In genomic region chr10:28242560-28243204, GRCh38 we compare ENCODE assay signal across 14 cellular contexts.
"Had no signal": no experiment of that assay in that cellular context is flagged by ENCODE, and none has a peak within 500 bp of the region (broad histone marks: within the 10 kb centered on the region; RNA-seq: fewer than 3 reads in every experiment).

No MANE protein-coding gene starts in this region.

- H3K4me1 Mint-ChIP-seq: activated CD4-positive, alpha-beta memory T cell treated with anti-CD3 and anti-CD28 coated beads, Interleukin-2, amount 10 ng/mL, durations not matched to agents 7 days and 5 days; nephron progenitor cell had no signal

- DNase-seq: activated CD4-positive, alpha-beta T cell treated with anti-CD3 and anti-CD28 coated beads for 1 hour; activated CD8-positive, alpha-beta memory T cell treated with anti-CD3 and anti-CD28 coated beads, Interleukin-2, amount 50 U/mL, for 48 hours; activated naive CD8-positive, alpha-beta T cell treated with anti-CD3 and anti-CD28 coated beads, Interleukin-2, amount 10 ng/mL, durations not matched to agents 7 days and 5 days; dorsolateral prefrontal cortex; glutamatergic neuron; left colon; mucosa of descending colon; sigmoid colon; stimulated activated CD4-positive, alpha-beta T cell treated with anti-CD3 and anti-CD28 coated beads, Interleukin-2, amount 100 ng/mL, for 24 hours; T-helper 9 cell; upper lobe of left lung had no signal

- H3K27me3 Mint-ChIP-seq: activated CD4-positive, alpha-beta memory T cell treated with anti-CD3 and anti-CD28 coated beads, Interleukin-2, amount 10 ng/mL, durations not matched to agents 7 days and 5 days; activated naive CD8-positive, alpha-beta T cell treated with anti-CD3 and anti-CD28 coated beads, Interleukin-2, amount 10 ng/mL, durations not matched to agents 7 days and 5 days had no signal

- H3K9me3 Mint-ChIP-seq: activated CD4-positive, alpha-beta memory T cell treated with anti-CD3 and anti-CD28 coated beads, Interleukin-2, amount 10 ng/mL, durations not matched to agents 7 days and 5 days; activated naive CD8-positive, alpha-beta T cell treated with anti-CD3 and anti-CD28 coated beads, Interleukin-2, amount 10 ng/mL, durations not matched to agents 7 days and 5 days; activated T-helper 2 cell treated with anti-CD3 and anti-CD28 coated beads, Interferon-gamma antibody, Interleukin-2, Interleukin-4, amounts not matched to agents 10 μg/mL and 5 μg/mL and 100 μg/mL, durations not matched to agents 14 hours and 24 hours and 36 hours had no signal

- H3K4me3 ChIP-seq: dorsolateral prefrontal cortex, mucosa of descending colon, sigmoid colon, upper lobe of left lung had no signal

- H3K36me3 ChIP-seq: upper lobe of left lung had no signal

- H3K27me3 ChIP-seq: sigmoid colon, upper lobe of left lung had no signal

- H3K27ac Mint-ChIP-seq: activated CD4-positive, alpha-beta memory T cell treated with anti-CD3 and anti-CD28 coated beads, Interleukin-2, amount 10 ng/mL, durations not matched to agents 7 days and 5 days; activated naive CD8-positive, alpha-beta T cell treated with anti-CD3 and anti-CD28 coated beads, Interleukin-2, amount 10 ng/mL, durations not matched to agents 7 days and 5 days; activated T-helper 2 cell treated with anti-CD3 and anti-CD28 coated beads, Interferon-gamma antibody, Interleukin-2, Interleukin-4, amounts not matched to agents 10 μg/mL and 5 μg/mL and 100 μg/mL, durations not matched to agents 14 hours and 24 hours and 36 hours; nephron progenitor cell had no signal

- H3K9me3 ChIP-seq: mucosa of descending colon, sigmoid colon, upper lobe of left lung had no signal

- H3K4me3 Mint-ChIP-seq: activated CD4-positive, alpha-beta memory T cell treated with anti-CD3 and anti-CD28 coated beads, Interleukin-2, amount 10 ng/mL, durations not matched to agents 7 days and 5 days; activated naive CD8-positive, alpha-beta T cell treated with anti-CD3 and anti-CD28 coated beads, Interleukin-2, amount 10 ng/mL, durations not matched to agents 7 days and 5 days; nephron progenitor cell had no signal

- H3K27ac ChIP-seq: dorsolateral prefrontal cortex, sigmoid colon, upper lobe of left lung had no signal
